In the genomic region with DNA sequence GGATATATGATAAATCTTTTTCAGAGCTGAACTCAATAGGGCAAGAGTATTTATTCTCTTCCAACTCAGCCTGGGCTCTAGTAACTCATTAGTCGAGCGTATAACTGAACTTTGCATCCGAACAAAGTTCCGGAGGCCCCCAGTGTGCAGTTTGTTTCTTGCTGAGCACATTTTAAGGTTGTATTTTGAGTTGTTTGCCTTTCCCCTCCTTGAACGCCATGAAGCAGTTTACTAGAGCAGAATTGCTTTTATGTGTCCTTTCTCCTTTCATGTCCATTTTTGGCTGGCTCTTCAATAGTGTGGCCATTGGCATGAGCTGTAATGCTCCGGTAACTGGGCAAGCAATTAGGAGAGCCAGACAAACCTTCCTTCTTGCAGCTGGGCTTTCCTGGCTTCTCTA, we compare ENCODE assay signal across 14 cellular contexts.
DNase-seq lines count a peak whose midpoint lies in the region; ATAC-seq lines count a peak whose summit lies in the region.
"Had no signal": no experiment of that assay in that cellular context is flagged by ENCODE, and none has a peak within 500 bp of the region (broad histone marks: within the 10 kb centered on the region; RNA-seq: fewer than 3 reads in every experiment).

No MANE protein-coding gene starts in this region.

- no peaks in the 10 kb centered on the region for H3K27me3 ChIP-seq in duodenal mucosa (ENCODE audit: control insufficient read depth in 1 of 2, insufficient read depth in 2 of 2, low read length in 2 of 2)

- peak overlapping the region; percentile 18 to 30 for H3K4me3 ChIP-seq in duodenal mucosa (ENCODE audit: low read depth in 1 of 2, low read length in 2 of 2)
- H3K4me3 ChIP-seq: A549 had no signal

- H3K36me3 ChIP-seq in duodenal mucosa (ENCODE audit: control insufficient read depth in 1 of 2, insufficient read depth in 2 of 2, low read length in 2 of 2), result no peaks in the 10 kb centered on the region

- peak; percentile 9 for DNase-seq in HuH-7.5 (ENCODE audit: low spot score)
- DNase-seq in left kidney (ENCODE audit: low read depth, low spot score), result peak; percentile 20
- peak; percentile 39 for DNase-seq in putamen (ENCODE audit: low spot score)
- no peak for DNase-seq in effector CD4-positive, alpha-beta T cell
- no peak for DNase-seq in NCI-H1694 treated with DMSO at 0.1 percent for 48 hours (lab: John Stamatoyannopoulos, UW)
- DNase-seq: CD8-positive, alpha-beta memory T cell; DMS53; GF-D8; HCEC 1CT; HFFc6; IMR-90 had no signal

- H3K9ac ChIP-seq in duodenal mucosa (ENCODE audit: low read depth in 1 of 2, low read length in 2 of 2), result no peak overlapping the region

- H3K4me1 ChIP-seq in duodenal mucosa (ENCODE audit: control insufficient read depth in 1 of 2, insufficient read depth in 2 of 2, low read length in 2 of 2), result peaks cover 9 to 23% of the 10 kb centered on the region in 2 donors
- H3K4me1 ChIP-seq: A549 had no signal

- H3K9me3 ChIP-seq in duodenal mucosa (ENCODE audit: control insufficient read depth in 1 of 2, low read length in 2 of 2), result no peaks in the 10 kb centered on the region
- H3K9me3 ChIP-seq: A549 had no signal

- no peak for ATAC-seq in GM19467 (IDR thresholded peaks at IDR 0.05; ENCODE audit: unreplicated experiment)
- ATAC-seq: A549 had no signal

- no peak overlapping the region for H3K27ac ChIP-seq in duodenal mucosa (ENCODE audit: low read depth, low read length)
- H3K27ac ChIP-seq: A549 had no signal

Comparison
In these comparisons a context has a peak if more than half of its experiments do, and no peak if none do; other contexts are left out.
1. DNase-seq: peak in HuH-7.5 (single experiment), left kidney (single experiment) and putamen (single experiment); none in effector CD4-positive, alpha-beta T cell (single experiment) and NCI-H1694 treated with DMSO at 0.1 percent for 48 hours (single experiment).